ENCODE assay signal across 15 cellular contexts in genomic region chr9:130947618-130948140, GRCh38. TPM values are rescaled to one million over a fixed set of nuclear protein-coding genes. Genes with fewer than 3 reads are reported as not detected.
A peak's percentile ranks its signal among the peaks of the same experiment; 100 is the strongest.
DNase-seq lines count a peak whose midpoint lies in the region; ATAC-seq and TF ChIP-seq lines count a peak whose summit lies in the region.
"Had no signal": no experiment of that assay in that cellular context is flagged by ENCODE, and none has a peak within 500 bp of the region (broad histone marks: within the 10 kb centered on the region; RNA-seq: fewer than 3 reads in every experiment).

No MANE protein-coding gene starts in this region.

- intact Hi-C loops in Caco-2 (cut with micrococcal nuclease; ENCODE audit: unreplicated experiment): no loop called here

- ATAC-seq in GM18520 (IDR thresholded peaks at IDR 0.05; ENCODE audit: unreplicated experiment): no peak
- ATAC-seq in stimulated activated naive B cell treated with anti-CD40 and anti-IgM and Interleukin-4, amounts not matched to agents 10 μg/mL and 1 μg/mL and 100 μg/mL, for 72 hours (replicated peaks): no peak
- ATAC-seq: CD8-positive, alpha-beta T cell; HepG2 had no signal

- POLR2A ChIA-PET in RWPE1 (lab: Yijun Ruan, JAX; ENCODE audit: low non-redundant PET) (interaction anchor here (0.5 kb wide), 1 partner anchor 243 kb away, joined by 5 read pairs; no protein-coding TSS in a partner anchor), Caco-2 (lab: Charles Lee) (no interaction called here)

- H3K4me1 ChIP-seq in Caco-2: no peaks in the 10 kb centered on the region
- H3K4me1 ChIP-seq: HAP-1 had no signal

- no peak overlapping the region for H3K4me3 ChIP-seq in H7 (ENCODE audit: insufficient read depth, low read depth, low read length)
- no peak overlapping the region for H3K4me3 ChIP-seq in Caco-2 (ENCODE audit: low read depth, low read length)
- H3K4me3 ChIP-seq: HAP-1 had no signal

- peaks cover 13% of the 10 kb centered on the region for H3K4me1 Mint-ChIP-seq in osteocyte (ENCODE audit: unreplicated experiment)
- H3K4me1 Mint-ChIP-seq in Caco-2 (ENCODE audit: low read depth, unreplicated experiment): peaks cover 8% of the 10 kb centered on the region
- H3K4me1 Mint-ChIP-seq in stimulated activated naive B cell treated with anti-CD40 and anti-IgM and Interleukin-4, amounts not matched to agents 10 μg/mL and 1 μg/mL and 100 μg/mL, for 72 hours: no peaks in the 10 kb centered on the region
- H3K4me1 Mint-ChIP-seq: CD14-positive monocyte had no signal

- H3K9me3 Mint-ChIP-seq in osteocyte (ENCODE audit: unreplicated experiment): no peaks in the 10 kb centered on the region
- H3K9me3 Mint-ChIP-seq in Caco-2 (ENCODE audit: unreplicated experiment): peaks cover 13% of the 10 kb centered on the region
- no peaks in the 10 kb centered on the region for H3K9me3 Mint-ChIP-seq in stimulated activated naive B cell treated with anti-CD40 and anti-IgM and Interleukin-4, amounts not matched to agents 10 μg/mL and 1 μg/mL and 100 μg/mL, for 72 hours
- H3K9me3 Mint-ChIP-seq: CD8-positive, alpha-beta T cell had no signal

- DNase-seq in H7 (peak; percentile 28), RWPE1 (ENCODE audit: low spot score) (no peak), epithelial cell of prostate (ENCODE audit: low read depth, low spot score) (no peak), osteocyte (ENCODE audit: extremely low spot score, unreplicated experiment) (no peak), Caco-2 (no peak)
- DNase-seq in stimulated activated naive B cell treated with anti-CD40 and anti-IgM and Interleukin-4, amounts not matched to agents 10 μg/mL and 1 μg/mL and 100 μg/mL, for 72 hours: no peak
- no peak for DNase-seq in NK-92 treated with Interleukin-12 subunit alpha and Interleukin-12 subunit beta, amount 100 ng/mL, for 24 hours (lab: John Stamatoyannopoulos, UW)
- DNase-seq: CD8-positive, alpha-beta T cell; GOT3; HFFc6 had no signal

- no TSS peak for BruUV-seq in Caco-2 (replicated peaks; lab: Mats Ljungman, UMichigan)

- H3K36me3 Mint-ChIP-seq in osteocyte (ENCODE audit: unreplicated experiment) (no peaks in the 10 kb centered on the region), Caco-2 (ENCODE audit: insufficient read depth, unreplicated experiment) (peaks cover 5% of the 10 kb centered on the region)
- H3K36me3 Mint-ChIP-seq in stimulated activated naive B cell treated with anti-CD40 and anti-IgM and Interleukin-4, amounts not matched to agents 10 μg/mL and 1 μg/mL and 100 μg/mL, for 72 hours: no peaks in the 10 kb centered on the region
- H3K36me3 Mint-ChIP-seq: CD14-positive monocyte; CD8-positive, alpha-beta T cell had no signal

- no peaks in the 10 kb centered on the region for H3K36me3 ChIP-seq in H7 (replicated peaks; ENCODE audit: control insufficient read depth, insufficient read depth, low read length)
- no peaks in the 10 kb centered on the region for H3K36me3 ChIP-seq in Caco-2 (ENCODE audit: control insufficient read depth, insufficient read depth, low read length)
- H3K36me3 ChIP-seq: HAP-1 had no signal

- peak overlapping the region; percentile 85 for H3K27ac ChIP-seq in RWPE1
- peak overlapping the region; percentile 76 for H3K27ac ChIP-seq in epithelial cell of prostate

- H3K27ac Mint-ChIP-seq in osteocyte (ENCODE audit: unreplicated experiment) (peak overlapping the region; percentile 70), Caco-2 (ENCODE audit: unreplicated experiment) (no peak overlapping the region)
- no peak overlapping the region for H3K27ac Mint-ChIP-seq in stimulated activated naive B cell treated with anti-CD40 and anti-IgM and Interleukin-4, amounts not matched to agents 10 μg/mL and 1 μg/mL and 100 μg/mL, for 72 hours
- H3K27ac Mint-ChIP-seq: CD14-positive monocyte; CD8-positive, alpha-beta T cell; HFFc6 had no signal

- no peaks in the 10 kb centered on the region; the same call in 1 of the 2 replicates for H3K9me3 ChIP-seq in Caco-2
- H3K9me3 ChIP-seq: HAP-1 had no signal

- H3K27me3 ChIP-seq in H7 (ENCODE audit: control insufficient read depth, insufficient read depth, low read length) (no peaks in the 10 kb centered on the region), Caco-2 (replicated peaks; ENCODE audit: control insufficient read depth, insufficient read depth, low read length) (peaks cover 1% of the 10 kb centered on the region; the same call in 1 of the 2 replicates)

- TF ChIP-seq CTCF in RWPE1 (conservative IDR thresholded peaks at IDR 0.05; ENCODE audit: low read depth) (no peak), osteocyte (IDR thresholded peaks at IDR 0.05) (no peak), Caco-2 (IDR thresholded peaks at IDR 0.05; ENCODE audit: insufficient read depth in 1 of 2, low read depth in 1 of 2, low read length in 1 of 2, severe bottlenecking in 1 of 2, unreplicated experiment in 1 of 2) (no peak)

- H3K27me3 Mint-ChIP-seq in osteocyte (ENCODE audit: unreplicated experiment) (peaks cover 39% of the 10 kb centered on the region), Caco-2 (ENCODE audit: insufficient read depth, unreplicated experiment) (peaks cover 10% of the 10 kb centered on the region)
- H3K27me3 Mint-ChIP-seq in stimulated activated naive B cell treated with anti-CD40 and anti-IgM and Interleukin-4, amounts not matched to agents 10 μg/mL and 1 μg/mL and 100 μg/mL, for 72 hours: peaks cover 53 to 63% of the 10 kb centered on the region in 2 donors

- CTCF ChIA-PET in RWPE1 (lab: Yijun Ruan, JAX): interaction anchor here (0.7 to 1.8 kb wide), 4 partner anchors 50 to 81 kb away, joined by 3 to 15 read pairs (median 4); no protein-coding TSS in a partner anchor
- CTCF ChIA-PET in Caco-2 (lab: Charles Lee): no interaction called here

- H3K4me3 Mint-ChIP-seq in osteocyte (ENCODE audit: unreplicated experiment): no peak overlapping the region
- no peak overlapping the region for H3K4me3 Mint-ChIP-seq in Caco-2 (ENCODE audit: unreplicated experiment)
- H3K4me3 Mint-ChIP-seq in stimulated activated naive B cell treated with anti-CD40 and anti-IgM and Interleukin-4, amounts not matched to agents 10 μg/mL and 1 μg/mL and 100 μg/mL, for 72 hours: no peak overlapping the region
- H3K4me3 Mint-ChIP-seq: CD8-positive, alpha-beta T cell; HFFc6 had no signal

RNA-seq across cellular contexts. Expression of gene FIBCD1, which starts 8.6 kb away (rescaled TPM):
- total RNA-seq in H7 (2014; rRNA removed; shearing (Covaris generic)): 6.1 and 6.2 TPM in 2 replicates
- total RNA-seq in osteocyte (17.5 and 18.2 TPM in 2 replicates), Caco-2 (2022) (not detected in 2 replicates)
- total RNA-seq: CD8-positive, alpha-beta T cell had no signal

RNA-seq across cellular contexts. Expression of gene QRFP, which starts 51.1 kb away (rescaled TPM):
- total RNA-seq in H7 (2014; rRNA removed; shearing (Covaris generic)): not detected in 2 replicates
- total RNA-seq in osteocyte (not detected in 2 replicates), Caco-2 (2022) (not detected in 2 replicates)
- total RNA-seq: CD8-positive, alpha-beta T cell; Daoy; HepG2; HFFc6 had no signal
